ENCODE assay signal across 1 cellular context in genomic region chr11:46345881-46346484, GRCh38.
TF ChIP-seq lines count a peak whose summit lies in the region.

No MANE protein-coding gene starts in this region.

TF ChIP-seq in K562, 482 proteins besides CTCF, POLR2A, EP300 and RAD21 (continued from another document):
- TF ChIP-seq SMC3 (conservative IDR thresholded peaks at IDR 0.05; ENCODE audit: insufficient read depth, low read depth, low read length) (no peak), NFE2 (IDR thresholded peaks at IDR 0.05; ENCODE audit: low read depth) (no peak), MAFF (IDR thresholded peaks at IDR 0.05; ENCODE audit: low read length) (no peak), CBX8 (IDR thresholded peaks at IDR 0.05; ENCODE audit: borderline replicate concordance, extremely low read depth, low read depth, low read length, poor library complexity, severe bottlenecking) (no peak), NR3C1 (CRISPR knock-in tag; IDR thresholded peaks at IDR 0.05) (no peak), NR2F6 (CRISPR knock-in tag; IDR thresholded peaks at IDR 0.05) (no peak)
